8 cellular contexts compared by ENCODE assay signal in the genomic region with DNA sequence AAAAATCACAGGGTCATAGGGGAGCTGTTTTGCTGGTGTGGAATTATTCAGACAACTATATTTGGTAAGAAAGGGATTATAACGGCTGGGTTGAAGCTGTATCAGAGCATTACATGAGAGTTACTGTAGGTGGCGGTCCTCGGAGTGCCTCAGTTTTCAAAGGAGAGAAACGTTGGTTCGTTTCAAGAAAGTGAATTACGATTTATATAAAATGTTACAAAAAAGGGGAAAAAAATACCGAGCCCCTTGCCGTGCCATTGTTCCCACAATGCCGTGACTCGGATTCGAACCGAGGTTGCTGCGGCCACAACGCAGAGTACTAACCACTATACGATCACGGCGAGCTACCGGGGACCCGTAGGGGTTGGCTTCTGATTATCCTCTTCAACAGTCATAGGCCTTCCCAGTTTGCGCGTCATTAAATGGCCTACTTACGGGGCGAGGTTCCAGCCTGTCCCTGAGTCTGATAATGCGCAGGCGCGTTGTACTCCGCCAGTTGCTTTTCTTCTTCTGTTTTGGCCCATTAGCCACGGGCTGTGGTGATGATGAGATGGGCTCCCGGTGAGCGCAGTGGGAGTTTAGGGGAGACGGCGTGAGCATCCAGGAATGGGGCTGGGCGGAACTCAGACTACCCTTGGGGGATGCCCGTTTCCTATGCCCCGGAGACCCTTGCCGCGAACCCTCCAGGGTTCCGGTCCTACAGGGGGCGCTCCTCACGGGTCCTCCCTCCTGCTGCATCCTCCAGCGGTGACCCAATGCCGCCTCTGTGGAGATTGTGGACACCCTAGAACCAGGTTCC. TPM values are rescaled to one million over a fixed set of nuclear protein-coding genes. Genes with fewer than 3 reads are reported as not detected.
DNase-seq lines count a peak whose midpoint lies in the region; ATAC-seq and TF ChIP-seq lines count a peak whose summit lies in the region.

No MANE protein-coding gene starts in this region.

- H3K79me2 ChIP-seq in OCI-LY3 (ENCODE audit: low read length), result no peaks in the 10 kb centered on the region

- peak overlapping the region; percentile 96 for H3K4me2 ChIP-seq in OCI-LY3 (ENCODE audit: low read length)

- H3K9me3 ChIP-seq in HUES48 (ENCODE audit: control insufficient read depth, insufficient read depth, low read length) (no peaks in the 10 kb centered on the region), OCI-LY3 (ENCODE audit: insufficient read depth, low read length) (no peaks in the 10 kb centered on the region), muscle layer of duodenum (ENCODE audit: control insufficient read depth in 1 of 2, low read length in 2 of 2) (no peaks in the 10 kb centered on the region)

- H3K27ac ChIP-seq in HUES48 (ENCODE audit: low read depth, low read length) (no peak overlapping the region), OCI-LY3 (ENCODE audit: low read length) (peak overlapping the region; percentile 88), muscle layer of duodenum (ENCODE audit: low read length) (peak overlapping the region; percentile 99)

- no peaks in the 10 kb centered on the region for H3K4me1 ChIP-seq in HUES48 (ENCODE audit: control insufficient read depth, insufficient read depth, low read length)
- H3K4me1 ChIP-seq in OCI-LY3 (ENCODE audit: low read length), result peaks cover 28% of the 10 kb centered on the region
- peaks cover 0 to 6% of the 10 kb centered on the region in 2 donors for H3K4me1 ChIP-seq in muscle layer of duodenum (ENCODE audit: control insufficient read depth in 1 of 2, insufficient read depth in 2 of 2, low read length in 2 of 2)

- no peak overlapping the region for H3K9ac ChIP-seq in HUES48 (ENCODE audit: low read depth, low read length)
- H3K9ac ChIP-seq in OCI-LY3 (ENCODE audit: low read length), result peak overlapping the region; percentile 91

- H4K20me1 ChIP-seq in OCI-LY3 (ENCODE audit: insufficient read depth, low read length), result no peaks in the 10 kb centered on the region

- H3K36me3 ChIP-seq in HUES48 (ENCODE audit: control insufficient read depth, insufficient read depth, low read length), result no peaks in the 10 kb centered on the region
- no peaks in the 10 kb centered on the region for H3K36me3 ChIP-seq in OCI-LY3 (replicated peaks; ENCODE audit: low read depth, low read length)
- H3K36me3 ChIP-seq in muscle layer of duodenum (ENCODE audit: control insufficient read depth in 1 of 2, insufficient read depth in 2 of 2, low read length in 2 of 2), result no peaks in the 10 kb centered on the region

- H3K4me3 ChIP-seq in HUES48 (ENCODE audit: low read depth, low read length), result peak overlapping the region; percentile 92
- H3K4me3 ChIP-seq in OCI-LY3 (ENCODE audit: low read length), result peak overlapping the region; percentile 99
- peak overlapping the region; percentile 86 to 92 for H3K4me3 ChIP-seq in muscle layer of duodenum (ENCODE audit: low read depth in 1 of 2, low read length in 2 of 2)

- ATAC-seq in GM21390 (IDR thresholded peaks at IDR 0.05; ENCODE audit: unreplicated experiment) (peak; percentile 66), esophagus mucosa (peak; percentile 84)

- H3K27me3 ChIP-seq in HUES48 (ENCODE audit: control insufficient read depth, insufficient read depth, low read length), result no peaks in the 10 kb centered on the region; the same call in 1 of the 2 replicates
- H3K27me3 ChIP-seq in OCI-LY3 (ENCODE audit: low read depth, low read length), result no peaks in the 10 kb centered on the region
- no peaks in the 10 kb centered on the region for H3K27me3 ChIP-seq in muscle layer of duodenum (ENCODE audit: low read depth, low read length)

- peak; percentile 82 for TF ChIP-seq CTCF in OCI-LY3 (IDR thresholded peaks at IDR 0.05; ENCODE audit: low read depth, low read length)

- H2AFZ ChIP-seq in OCI-LY3 (ENCODE audit: low read depth, low read length), result peak overlapping the region; percentile 87

- peak; percentile 92 for DNase-seq in DMS 273 (lab: John Stamatoyannopoulos, UW; ENCODE audit: unreplicated experiment)
- peak; percentile 94 for DNase-seq in activated T-cell treated with anti-CD3 and anti-CD28 coated beads for 4 hours
- DNase-seq in stimulated activated CD8-positive, alpha-beta memory T cell treated with anti-CD3 and anti-CD28 coated beads, Interleukin-7, amount 100 ng/mL, for 24 hours (ENCODE audit: low read depth), result peak; percentile 84

RNA-seq across cellular contexts. Expression of gene SHF, which starts 10.8 kb away (rescaled TPM):
- 1.6 TPM for total RNA-seq in esophagus mucosa

RNA-seq across cellular contexts. Expression of gene SLC28A2, which starts 53.5 kb away (rescaled TPM):
- total RNA-seq in esophagus mucosa, result not detected
